ENCODE assay signal across 16 cellular contexts in genomic region chr16:11953576-11953975, GRCh38. TPM values are rescaled to one million over a fixed set of nuclear protein-coding genes. Genes with fewer than 3 reads are reported as not detected.
"Had no signal": no experiment of that assay in that cellular context is flagged by ENCODE, and none has a peak within 500 bp of the region (broad histone marks: within the 10 kb centered on the region; RNA-seq: fewer than 3 reads in every experiment).

No MANE protein-coding gene starts in this region.

RNA-seq across cellular contexts. Expression of gene TNFRSF17, which starts 11.4 kb away (rescaled TPM):
- total RNA-seq: activated CD4-positive, alpha-beta memory T cell treated with anti-CD3 and anti-CD28 coated beads for 36 hours; activated CD4-positive, alpha-beta T cell treated with anti-CD3 and anti-CD28 coated beads, Interleukin-2, amount 10 ng/mL, durations not matched to agents 24 days and 14 days; activated CD8-positive, alpha-beta memory T cell treated with anti-CD3 and anti-CD28 coated beads for 36 hours; activated CD8-positive, alpha-beta T cell treated with anti-CD3 and anti-CD28 coated beads for 36 hours; activated naive CD4-positive, alpha-beta T cell treated with anti-CD3 and anti-CD28 coated beads for 36 hours; activated naive CD4-positive, alpha-beta T cell treated with anti-CD3 and anti-CD28 coated beads, Interleukin-2, amount 50 U/mL, for 72 hours; activated naive CD8-positive, alpha-beta T cell treated with anti-CD3 and anti-CD28 coated beads for 36 hours; activated T-cell treated with anti-CD3 and anti-CD28 coated beads, Interleukin-2, amount 50 U/mL, for 4 hours; activated T-cell treated with anti-CD3 and anti-CD28 coated beads, Interleukin-2, amount 50 U/mL, for 72 hours; activated T-helper 1 cell treated with anti-CD3 and anti-CD28 coated beads, Interleukin-12 subunit alpha, Interleukin-12 subunit beta, Interleukin-2, Interleukin-4 antibody, amounts not matched to agents 30 ng/mL and 10 ng/mL and 1 ng/mL, durations not matched to agents 14 hours and 24 hours and 36 hours; activated T-helper 17 cell treated with anti-CD3 and anti-CD28 coated beads, Interleukin-2, amount 50 U/mL, for 72 hours; aorta; astrocyte; body of pancreas; cardiac septum; cerebellum had no signal
- polyA plus RNA-seq: aorta had no signal
